ENCODE assay signal across 10 cellular contexts in genomic region chr2:237213325-237214040, GRCh38.
A peak's percentile ranks its signal among the peaks of the same experiment; 100 is the strongest.
DNase-seq lines count a peak whose midpoint lies in the region; ATAC-seq and TF ChIP-seq lines count a peak whose summit lies in the region.
"Had no signal": no experiment of that assay in that cellular context is flagged by ENCODE, and none has a peak within 500 bp of the region (broad histone marks: within the 10 kb centered on the region; RNA-seq: fewer than 3 reads in every experiment).

No MANE protein-coding gene starts in this region.

- no peaks in the 10 kb centered on the region for H3K4me1 Mint-ChIP-seq in glutamatergic neuron (ENCODE audit: low read depth, unreplicated experiment)

- no peak for ATAC-seq in left lobe of liver

- H3K4me3 Mint-ChIP-seq in glutamatergic neuron (ENCODE audit: unreplicated experiment), result no peak overlapping the region
- H3K4me3 Mint-ChIP-seq: nephron had no signal

- H3K4me3 ChIP-seq in choroid plexus epithelial cell (ENCODE audit: low read depth, low read length), result no peak overlapping the region
- H3K4me3 ChIP-seq in lower leg skin (ENCODE audit: low read depth, poor library complexity, severe bottlenecking), result no peak overlapping the region
- H3K4me3 ChIP-seq in testis, result no peak overlapping the region
- H3K4me3 ChIP-seq in H7 (ENCODE audit: insufficient read depth, low read depth, low read length), result no peak overlapping the region

- H3K27ac Mint-ChIP-seq in glutamatergic neuron (ENCODE audit: unreplicated experiment), result no peak overlapping the region
- H3K27ac Mint-ChIP-seq: nephron had no signal

- TF ChIP-seq POLR2A in lower leg skin (IDR thresholded peaks at IDR 0.05) (no peak), testis (IDR thresholded peaks at IDR 0.05) (no peak)

- H3K4me1 ChIP-seq in testis, result peaks cover 4% of the 10 kb centered on the region

- no peaks in the 10 kb centered on the region for H3K9me3 Mint-ChIP-seq in glutamatergic neuron (ENCODE audit: unreplicated experiment)
- H3K9me3 Mint-ChIP-seq: nephron had no signal

- DNase-seq in LHCN-M2 (ENCODE audit: low read depth) (peak; percentile 75), choroid plexus epithelial cell (ENCODE audit: low read depth) (peak; percentile 94), lower leg skin (ENCODE audit: low spot score in 2 of 2) (peak; percentile 51 to 90), testis (peak; percentile 67), glutamatergic neuron (no peak), H7 (no peak), left lobe of liver (ENCODE audit: low spot score) (no peak), COLO829 (ENCODE audit: low spot score) (no peak)
- DNase-seq: DND-41 had no signal

- intact Hi-C loops in lower leg skin (cut with DNase I; ENCODE audit: low total_unique reads), result no loop called here
- intact Hi-C loops in testis (cut with DNase I; ENCODE audit: low total_unique reads), result no loop called here

- no peaks in the 10 kb centered on the region for H3K36me3 ChIP-seq in testis (ENCODE audit: low read depth, missing control alignments)
- H3K36me3 ChIP-seq in H7 (replicated peaks; ENCODE audit: control insufficient read depth, insufficient read depth, low read length), result no peaks in the 10 kb centered on the region

- H3K27me3 ChIP-seq in testis (no peaks in the 10 kb centered on the region), H7 (ENCODE audit: control insufficient read depth, insufficient read depth, low read length) (no peaks in the 10 kb centered on the region)

- no peaks in the 10 kb centered on the region for H3K9me3 ChIP-seq in testis

- H3K27me3 Mint-ChIP-seq in glutamatergic neuron (ENCODE audit: unreplicated experiment), result peaks cover 2% of the 10 kb centered on the region

- H3K36me3 Mint-ChIP-seq in glutamatergic neuron (ENCODE audit: unreplicated experiment), result no peaks in the 10 kb centered on the region

- no peak overlapping the region for H3K27ac ChIP-seq in testis

- TF ChIP-seq CTCF in choroid plexus epithelial cell (conservative IDR thresholded peaks at IDR 0.05; ENCODE audit: low read depth, low read length) (no peak), lower leg skin (IDR thresholded peaks at IDR 0.05) (no peak), testis (IDR thresholded peaks at IDR 0.05) (no peak), glutamatergic neuron (IDR thresholded peaks at IDR 0.05; ENCODE audit: partially characterized antibody, unreplicated experiment) (no peak)

- 48 to 49% methylated on average over 10 of the region's 10 CpGs for WGBS in lower leg skin, 2 donors
- WGBS in testis, 2 donors, result 22 to 29% methylated on average over 10 of the region's 10 CpGs

Comparison
In these comparisons a context has a peak if more than half of its experiments do, and no peak if none do; other contexts are left out.
1. DNase-seq: peak in LHCN-M2 (single experiment), choroid plexus epithelial cell (single experiment), lower leg skin (2 of 2) and testis (single experiment); none in glutamatergic neuron (single experiment), H7 (single experiment), left lobe of liver (single experiment) and COLO829 (single experiment).